ENCODE assay signal across 20 cellular contexts in the genomic region with DNA sequence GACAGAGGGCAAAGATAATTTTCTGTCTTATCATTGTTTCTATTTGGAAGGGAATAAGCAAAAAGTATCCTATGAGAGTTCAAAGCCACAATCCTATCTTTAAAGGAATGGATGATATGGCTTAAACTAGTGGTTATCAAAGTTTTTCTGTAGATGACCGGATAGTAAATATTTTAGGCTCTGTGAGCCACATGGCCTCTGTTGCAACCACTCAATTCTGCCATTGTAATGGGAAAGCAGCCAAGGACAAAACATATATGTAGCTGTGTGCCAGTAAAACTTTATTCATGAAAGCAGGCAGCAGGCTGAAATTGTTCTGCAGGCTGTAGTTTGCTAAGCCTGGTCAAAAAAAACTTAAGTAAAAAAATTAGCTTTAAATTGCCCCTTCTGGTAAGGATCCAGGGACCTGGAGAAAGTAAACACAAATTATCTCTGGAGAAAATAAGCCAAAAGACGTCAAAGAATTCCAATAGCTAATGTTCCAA.
"Had no signal": no experiment of that assay in that cellular context is flagged by ENCODE, and none has a peak within 500 bp of the region (broad histone marks: within the 10 kb centered on the region; RNA-seq: fewer than 3 reads in every experiment).

No MANE protein-coding gene starts in this region.

- H3K4me3 ChIP-seq: coronary artery, lower lobe of right lung, prostate gland, upper lobe of left lung had no signal

- H3K36me3 Mint-ChIP-seq: activated CD4-positive, alpha-beta memory T cell treated with anti-CD3 and anti-CD28 coated beads for 36 hours; activated naive CD8-positive, alpha-beta T cell treated with anti-CD3 and anti-CD28 coated beads for 36 hours; mesothelial cell of epicardium; T-cell; WTC11 had no signal

- ATAC-seq: lower lobe of right lung, right cardiac atrium, T-cell, WTC11 had no signal

- H3K4me3 Mint-ChIP-seq: activated CD4-positive, alpha-beta memory T cell treated with anti-CD3 and anti-CD28 coated beads for 36 hours; activated naive CD8-positive, alpha-beta T cell treated with anti-CD3 and anti-CD28 coated beads for 36 hours; central memory CD8-positive, alpha-beta T cell; mesothelial cell of epicardium; nephron; stimulated activated naive CD8-positive, alpha-beta T cell treated with anti-CD3 and anti-CD28 coated beads, Interleukin-15, Interleukin-2, amounts not matched to agents 100 ng/mL and 50 ng/mL, for 24 hours; T-cell; WTC11 had no signal

- H3K9me3 Mint-ChIP-seq: activated CD4-positive, alpha-beta memory T cell treated with anti-CD3 and anti-CD28 coated beads for 36 hours; activated naive CD8-positive, alpha-beta T cell treated with anti-CD3 and anti-CD28 coated beads for 36 hours; mesothelial cell of epicardium; nephron; stimulated activated naive CD8-positive, alpha-beta T cell treated with anti-CD3 and anti-CD28 coated beads, Interleukin-15, Interleukin-2, amounts not matched to agents 100 ng/mL and 50 ng/mL, for 24 hours; T-cell; WTC11 had no signal

- H3K4me1 Mint-ChIP-seq: activated naive CD8-positive, alpha-beta T cell treated with anti-CD3 and anti-CD28 coated beads for 36 hours; central memory CD8-positive, alpha-beta T cell; mesothelial cell of epicardium; T-cell; WTC11 had no signal

- H3K27ac Mint-ChIP-seq: activated CD4-positive, alpha-beta memory T cell treated with anti-CD3 and anti-CD28 coated beads for 36 hours; activated naive CD8-positive, alpha-beta T cell treated with anti-CD3 and anti-CD28 coated beads for 36 hours; mesothelial cell of epicardium; nephron; stimulated activated naive CD8-positive, alpha-beta T cell treated with anti-CD3 and anti-CD28 coated beads, Interleukin-15, Interleukin-2, amounts not matched to agents 100 ng/mL and 50 ng/mL, for 24 hours; T-cell; WTC11 had no signal

- H3K27me3 Mint-ChIP-seq: activated CD4-positive, alpha-beta memory T cell treated with anti-CD3 and anti-CD28 coated beads for 36 hours; activated naive CD8-positive, alpha-beta T cell treated with anti-CD3 and anti-CD28 coated beads for 36 hours; central memory CD8-positive, alpha-beta T cell; stimulated activated naive CD8-positive, alpha-beta T cell treated with anti-CD3 and anti-CD28 coated beads, Interleukin-15, Interleukin-2, amounts not matched to agents 100 ng/mL and 50 ng/mL, for 24 hours; T-cell had no signal

- H3K4me1 ChIP-seq: lower lobe of right lung, prostate gland, upper lobe of left lung had no signal

- H3K27ac ChIP-seq: brain microvascular endothelial cell, coronary artery, lower lobe of right lung, prostate gland, upper lobe of left lung had no signal

- DNase-seq: activated CD4-positive, alpha-beta memory T cell treated with anti-CD3 and anti-CD28 coated beads for 36 hours; activated CD4-positive, alpha-beta T cell treated with anti-CD3 and anti-CD28 coated beads for 4 hours; activated naive CD4-positive, alpha-beta T cell; activated naive CD8-positive, alpha-beta T cell treated with anti-CD3 and anti-CD28 coated beads for 36 hours; amygdala; brain microvascular endothelial cell; erythroblast; hippocampal formation; lower lobe of right lung; nucleus accumbens; right cardiac atrium; T-cell; upper lobe of left lung had no signal

- H3K27me3 ChIP-seq: brain microvascular endothelial cell, upper lobe of left lung had no signal

- H3K9me3 ChIP-seq: lower lobe of right lung, prostate gland, upper lobe of left lung had no signal

- H3K36me3 ChIP-seq: brain microvascular endothelial cell, lower lobe of right lung, prostate gland, upper lobe of left lung had no signal
